ENCODE assay signal across 22 cellular contexts in the genomic region with DNA sequence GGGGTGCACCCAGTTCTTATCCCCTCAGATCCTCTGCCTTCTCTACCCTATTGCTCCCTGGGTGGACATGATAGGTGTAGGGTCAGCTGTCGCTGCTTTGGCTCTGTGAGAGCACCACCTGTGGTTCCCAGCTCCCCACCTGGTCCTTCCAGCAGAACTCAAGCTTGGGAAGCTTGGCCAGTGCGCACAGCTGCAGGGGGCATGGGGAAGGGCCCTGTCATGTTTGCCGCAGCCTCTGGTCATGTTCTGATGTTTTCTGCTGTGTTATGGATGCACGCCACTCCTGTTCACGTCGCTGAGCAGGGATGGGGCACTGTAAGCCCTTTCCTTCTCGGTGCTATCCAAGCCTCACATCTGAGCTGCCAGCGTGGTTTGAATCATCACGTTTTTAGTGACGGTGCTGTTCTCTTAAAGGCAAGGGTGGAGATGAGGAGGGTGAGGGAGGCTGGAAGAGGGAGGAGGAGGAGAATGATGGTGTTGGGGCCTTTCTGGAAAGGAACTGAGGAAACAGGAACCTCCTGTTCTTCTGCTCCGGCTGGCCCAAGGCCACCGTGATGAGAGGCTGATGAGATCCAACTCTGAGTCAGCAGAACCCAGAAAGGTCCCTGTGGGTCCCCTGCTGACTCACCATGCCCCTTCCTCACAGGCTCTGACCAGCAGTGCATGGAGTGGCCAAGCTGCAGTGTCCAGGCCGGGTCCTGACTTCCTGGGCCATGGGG.
A peak's percentile ranks its signal among the peaks of the same experiment; 100 is the strongest.
DNase-seq lines count a peak whose midpoint lies in the region; ATAC-seq and TF ChIP-seq lines count a peak whose summit lies in the region.
"Had no signal": no experiment of that assay in that cellular context is flagged by ENCODE, and none has a peak within 500 bp of the region (broad histone marks: within the 10 kb centered on the region; RNA-seq: fewer than 3 reads in every experiment).

No MANE protein-coding gene starts in this region.

- no peaks in the 10 kb centered on the region for H3K9me3 ChIP-seq in lung (ENCODE audit: control insufficient read depth in 2 of 2, insufficient read depth in 1 of 2, low read length in 1 of 2)
- H3K9me3 ChIP-seq: heart left ventricle, SJCRH30 had no signal

- no peak overlapping the region for H3K27ac Mint-ChIP-seq in glutamatergic neuron (ENCODE audit: unreplicated experiment)
- H3K27ac Mint-ChIP-seq: activated naive CD8-positive, alpha-beta T cell treated with anti-CD3 and anti-CD28 coated beads for 36 hours; IgD-negative memory B cell had no signal

- no peaks in the 10 kb centered on the region for H3K9me3 Mint-ChIP-seq in glutamatergic neuron (ENCODE audit: unreplicated experiment)
- H3K9me3 Mint-ChIP-seq: activated naive CD8-positive, alpha-beta T cell treated with anti-CD3 and anti-CD28 coated beads for 36 hours; IgD-negative memory B cell had no signal

- H3K27ac ChIP-seq in lung (ENCODE audit: low read depth in 1 of 2, low read length in 1 of 2), result no peak overlapping the region
- H3K27ac ChIP-seq: dorsolateral prefrontal cortex, heart left ventricle, parathyroid adenoma, SJCRH30 had no signal

- H3K27me3 ChIP-seq in lung (ENCODE audit: control insufficient read depth, insufficient read depth), result no peaks in the 10 kb centered on the region
- H3K27me3 ChIP-seq: SJCRH30 had no signal

- peaks cover 2% of the 10 kb centered on the region for H3K27me3 Mint-ChIP-seq in glutamatergic neuron (ENCODE audit: unreplicated experiment)

- no peak for TF ChIP-seq CTCF in astrocyte of the spinal cord (IDR thresholded peaks at IDR 0.05; ENCODE audit: low read depth, low read length)
- no peak for TF ChIP-seq CTCF in lung (IDR thresholded peaks at IDR 0.05; ENCODE audit: control extremely low read depth, extremely low read depth)
- no peak for TF ChIP-seq CTCF in glutamatergic neuron (IDR thresholded peaks at IDR 0.05; ENCODE audit: partially characterized antibody, unreplicated experiment)

- in situ Hi-C loops in astrocyte of the spinal cord (cut with HindIII; ENCODE audit: low sequenced_read_pairs), result no loop called here

- H3K4me3 ChIP-seq in astrocyte of the spinal cord (ENCODE audit: low read depth, low read length) (no peak overlapping the region), lung (no peak overlapping the region), skeletal muscle cell (ENCODE audit: low read depth, low read length) (no peak overlapping the region)
- H3K4me3 ChIP-seq: dorsolateral prefrontal cortex, heart left ventricle, SJCRH30 had no signal

- H3K4me1 ChIP-seq in lung (ENCODE audit: control insufficient read depth in 2 of 2, insufficient read depth in 2 of 2, low read length in 2 of 2), result peaks cover 0 to 1% of the 10 kb centered on the region in 2 donors
- H3K4me1 ChIP-seq: heart left ventricle, parathyroid adenoma, SJCRH30 had no signal

- peak; percentile 47 for ATAC-seq in lung (ENCODE audit: insufficient read depth, low FRiP score)
- ATAC-seq: activated CD4-positive, CD25-positive, alpha-beta regulatory T cell treated with anti-CD3 and anti-CD28 coated beads, Interleukin-2, amount 50 U/mL, for 24 hours had no signal

- H3K36me3 Mint-ChIP-seq in glutamatergic neuron (ENCODE audit: unreplicated experiment), result no peaks in the 10 kb centered on the region
- H3K36me3 Mint-ChIP-seq: activated naive CD8-positive, alpha-beta T cell treated with anti-CD3 and anti-CD28 coated beads for 36 hours had no signal

- no peak overlapping the region for H3K4me3 Mint-ChIP-seq in glutamatergic neuron (ENCODE audit: unreplicated experiment)
- H3K4me3 Mint-ChIP-seq: activated naive CD8-positive, alpha-beta T cell treated with anti-CD3 and anti-CD28 coated beads for 36 hours; IgD-negative memory B cell had no signal

- no peaks in the 10 kb centered on the region for H3K36me3 ChIP-seq in lung (ENCODE audit: control insufficient read depth in 2 of 2, insufficient read depth in 2 of 2, low read length in 2 of 2)
- H3K36me3 ChIP-seq: heart left ventricle, SJCRH30 had no signal

- DNase-seq in astrocyte of the spinal cord (ENCODE audit: low read depth, low spot score), result peak; percentile 15
- peak; percentile 22 for DNase-seq in fibroblast of the conjunctiva (ENCODE audit: low read depth)
- DNase-seq in lung (ENCODE audit: low spot score), result no peak
- peak; percentile 80 for DNase-seq in skeletal muscle cell (ENCODE audit: low read depth)
- DNase-seq in glutamatergic neuron, result no peak
- DNase-seq in stimulated activated CD4-positive, alpha-beta T cell treated with anti-CD3 and anti-CD28 coated beads, Interleukin-4, amount 100 ng/mL, for 1 hour, result no peak
- DNase-seq in NCI-H1436 treated with DMSO at 0.1 percent for 48 hours (lab: John Stamatoyannopoulos, UW), result no peak
- no peak for DNase-seq in NCI-H526 (lab: John Stamatoyannopoulos, UW)
- DNase-seq: activated naive CD8-positive, alpha-beta T cell treated with anti-CD3 and anti-CD28 coated beads for 36 hours; COR-L47; dorsolateral prefrontal cortex; erythroblast; H7; MV-4-11; NCI-H2081; NCI-H524 treated with DMSO at 0.1 percent for 48 hours; SJCRH30; T-helper 2 cell had no signal

- WGBS in lung, 2 donors, result 77 to 81% methylated on average over 13 of the region's 13 CpGs

- peaks cover 2% of the 10 kb centered on the region for H3K4me1 Mint-ChIP-seq in glutamatergic neuron (ENCODE audit: low read depth, unreplicated experiment)

Comparison
In these comparisons a context has a peak if more than half of its experiments do, and no peak if none do; other contexts are left out.
1. DNase-seq: peak in astrocyte of the spinal cord (single experiment), fibroblast of the conjunctiva (single experiment) and skeletal muscle cell (single experiment); none in lung (single experiment), glutamatergic neuron (single experiment), stimulated activated CD4-positive, alpha-beta T cell treated with anti-CD3 and anti-CD28 coated beads, Interleukin-4, amount 100 ng/mL, for 1 hour (single experiment), NCI-H1436 treated with DMSO at 0.1 percent for 48 hours (single experiment) and NCI-H526 (0 of 2).